ENCODE assay signal across 16 cellular contexts in genomic region chr14:56590535-56590951, GRCh38. TPM values are rescaled to one million over a fixed set of nuclear protein-coding genes. Genes with fewer than 3 reads are reported as not detected.
DNase-seq lines count a peak whose midpoint lies in the region; ATAC-seq and TF ChIP-seq lines count a peak whose summit lies in the region.
"Had no signal": no experiment of that assay in that cellular context is flagged by ENCODE, and none has a peak within 500 bp of the region (broad histone marks: within the 10 kb centered on the region; RNA-seq: fewer than 3 reads in every experiment).

No MANE protein-coding gene starts in this region.

- H3K4me3 ChIP-seq in SJCRH30 (peak overlapping the region; percentile 0; the same call in 1 of the 2 replicates), MG63 (no peak overlapping the region), colonic mucosa (no peak overlapping the region)
- H3K4me3 ChIP-seq: HAP-1, lung, suprapubic skin had no signal

- H3K9me3 ChIP-seq in SJCRH30 (replicated peaks), result no peaks in the 10 kb centered on the region
- H3K9me3 ChIP-seq in MG63, result no peaks in the 10 kb centered on the region
- no peaks in the 10 kb centered on the region for H3K9me3 ChIP-seq in colonic mucosa
- H3K9me3 ChIP-seq: Caco-2, HAP-1, suprapubic skin had no signal

- H3K9ac ChIP-seq in colonic mucosa (ENCODE audit: low read depth in 2 of 2, low read length in 2 of 2), result no peak overlapping the region

- TF ChIP-seq CTCF in colonic mucosa (IDR thresholded peaks at IDR 0.05), result no peak

- peak; percentile 86 for ATAC-seq in left ventricle myocardium superior

- peak overlapping the region; percentile 91 for H3K27ac ChIP-seq in SJCRH30
- no peak overlapping the region for H3K27ac ChIP-seq in colonic mucosa
- H3K27ac ChIP-seq: suprapubic skin had no signal

- peaks cover 48% of the 10 kb centered on the region for H3K4me1 ChIP-seq in SJCRH30
- no peaks in the 10 kb centered on the region for H3K4me1 ChIP-seq in colonic mucosa
- H3K4me1 ChIP-seq: Caco-2, suprapubic skin had no signal

- H3K36me3 ChIP-seq in SJCRH30 (peaks cover 3% of the 10 kb centered on the region; the same call in 1 of the 2 replicates), MG63 (no peaks in the 10 kb centered on the region; the same call in 1 of the 2 replicates), colonic mucosa (no peaks in the 10 kb centered on the region)
- H3K36me3 ChIP-seq: HAP-1 had no signal

- H3K27me3 ChIP-seq in SJCRH30 (no peaks in the 10 kb centered on the region), MG63 (no peaks in the 10 kb centered on the region), colonic mucosa (no peaks in the 10 kb centered on the region)
- H3K27me3 ChIP-seq: suprapubic skin had no signal

- DNase-seq in COLO668 (lab: John Stamatoyannopoulos, UW; ENCODE audit: unreplicated experiment), result peak; percentile 45
- peak; percentile 85 for DNase-seq in NCI-H146 (lab: John Stamatoyannopoulos, UW)
- peak; percentile 96 to 98 for DNase-seq in SJCRH30
- peak; percentile 37 for DNase-seq in left ventricle myocardium superior
- DNase-seq in MG63, result no peak
- DNase-seq in SIG-M5 (lab: John Stamatoyannopoulos, UW), result no peak
- no peak for DNase-seq in colonic mucosa
- no peak for DNase-seq in stimulated activated CD4-positive, alpha-beta T cell treated with anti-CD3 and anti-CD28 coated beads, Interleukin-2, amount 100 ng/mL, for 24 hours
- DNase-seq: activated CD4-positive, alpha-beta T cell treated with anti-CD3 and anti-CD28 coated beads, Interleukin-2, amount 10 ng/mL, durations not matched to agents 24 days and 14 days; activated T-cell treated with anti-CD3 and anti-CD28 coated beads for 4 hours; Caco-2; GDM1; T-helper 9 cell had no signal

- intact Hi-C loops in left ventricle myocardium superior (cut with micrococcal nuclease), result no loop called here
- intact Hi-C loops in colonic mucosa (cut with DNase I), result no loop called here

RNA-seq across cellular contexts. Expression of gene TMEM260, which starts 10.9 kb away (rescaled TPM):
- total RNA-seq in SJCRH30 (2014; rRNA removed; shearing (Covaris generic)), result 14.6 and 18.1 TPM in 2 replicates
- total RNA-seq in left ventricle myocardium superior (6.6 TPM), colonic mucosa (10 to 100 TPM; 21.1 to 21.5 TPM)
- total RNA-seq in MG63 (2014; rRNA removed; shearing (Covaris generic); ENCODE audit: low replicate concordance), result 2.4 and 3.2 TPM in 2 replicates

Comparison
In these comparisons a context has a peak if more than half of its experiments do, and no peak if none do; other contexts are left out.
1. DNase-seq: peak in COLO668 (single experiment), NCI-H146 (single experiment), SJCRH30 (2 of 2) and left ventricle myocardium superior (single experiment); none in MG63 (single experiment), SIG-M5 (single experiment), colonic mucosa (single experiment) and stimulated activated CD4-positive, alpha-beta T cell treated with anti-CD3 and anti-CD28 coated beads, Interleukin-2, amount 100 ng/mL, for 24 hours (0 of 2).